ENCODE assay signal across 16 cellular contexts in genomic region chr22:26476705-26477340, GRCh38. TPM values are rescaled to one million over a fixed set of nuclear protein-coding genes. Genes with fewer than 3 reads are reported as not detected.
DNase-seq lines count a peak whose midpoint lies in the region; ATAC-seq and TF ChIP-seq lines count a peak whose summit lies in the region.
"Had no signal": no experiment of that assay in that cellular context is flagged by ENCODE, and none has a peak within 500 bp of the region (broad histone marks: within the 10 kb centered on the region; RNA-seq: fewer than 3 reads in every experiment).

No MANE protein-coding gene starts in this region.

- peak; percentile 70 for DNase-seq in ACHN
- DNase-seq in G401 (ENCODE audit: low spot score), result peak; percentile 44
- DNase-seq in SKM-1 treated with dmso at 0.1 percent for 144 hours (lab: John Stamatoyannopoulos, UW; ENCODE audit: unreplicated experiment), result peak; percentile 32
- DNase-seq in hepatic stellate cell (ENCODE audit: low spot score), result peak; percentile 48
- DNase-seq in stimulated activated CD4-positive, alpha-beta T cell treated with anti-CD3 and anti-CD28 coated beads, Interleukin-15, amount 100 ng/mL, for 24 hours, result no peak
- DNase-seq in iPS-NIHi7 (ENCODE audit: extremely low spot score), result no peak
- DNase-seq in hepatocyte (ENCODE audit: low spot score), result no peak
- DNase-seq: activated CD4-positive, alpha-beta T cell treated with anti-CD3 and anti-CD28 coated beads for 1 hour; activated naive CD4-positive, alpha-beta T cell; dorsolateral prefrontal cortex; heart left ventricle; NCI-H345; right cardiac atrium; Right ventricle myocardium superior had no signal

- no peaks in the 10 kb centered on the region for H3K27me3 ChIP-seq in hepatocyte
- H3K27me3 ChIP-seq: dorsolateral prefrontal cortex, heart left ventricle, tibial nerve had no signal

- no peak overlapping the region for H3K27ac ChIP-seq in hepatocyte
- H3K27ac ChIP-seq: heart left ventricle had no signal

- in situ Hi-C loops in ACHN (cut with HindIII; ENCODE audit: low pct_ligation_motif_present, low pct_unique_long_range_greater_than_20kb, low sequenced_read_pairs), result no loop called here
- in situ Hi-C loops in G401 (cut with HindIII; ENCODE audit: low sequenced_read_pairs), result no loop called here

- ATAC-seq in GM18870 (IDR thresholded peaks at IDR 0.05; ENCODE audit: unreplicated experiment), result no peak
- ATAC-seq: heart left ventricle, right cardiac atrium had no signal

- H3K79me2 ChIP-seq in hepatocyte, result peaks cover 35% of the 10 kb centered on the region

- no peaks in the 10 kb centered on the region for H3K9me3 ChIP-seq in hepatocyte (ENCODE audit: low read depth)
- H3K9me3 ChIP-seq: heart left ventricle, tibial nerve had no signal

- WGBS in hepatocyte (ENCODE audit: low lambda C conversion rate, missing lambda C conversion rate), result 73% methylated on average over 4 of the region's 4 CpGs

- H4K20me1 ChIP-seq in hepatocyte (ENCODE audit: insufficient read depth, poor library complexity, severe bottlenecking), result no peaks in the 10 kb centered on the region

- peaks cover 14% of the 10 kb centered on the region for H3K4me1 ChIP-seq in hepatocyte (ENCODE audit: insufficient read depth)

- no peak overlapping the region for H2AFZ ChIP-seq in hepatocyte

- H3K4me2 ChIP-seq in hepatocyte, result no peak overlapping the region

- peaks cover 3% of the 10 kb centered on the region for H3K36me3 ChIP-seq in hepatocyte (replicated peaks; ENCODE audit: insufficient read depth, low read depth)

- TF ChIP-seq CTCF in hepatocyte (IDR thresholded peaks at IDR 0.05; ENCODE audit: poor library complexity), result no peak

- no peak overlapping the region for H3K4me3 ChIP-seq in hepatocyte
- H3K4me3 ChIP-seq: heart left ventricle, tibial nerve had no signal

- H3K9me2 ChIP-seq in hepatocyte (replicated peaks; ENCODE audit: insufficient read depth), result no peaks in the 10 kb centered on the region

RNA-seq across cellular contexts. Expression of gene HPS4, which starts 6.8 kb away (rescaled TPM):
- total RNA-seq in G401 (2014; rRNA removed; shearing (Covaris generic)), result 23.6 and 32.7 TPM in 2 replicates
- 20.5 and 36.7 TPM in 2 replicates for total RNA-seq in hepatocyte
- 20.2 and 28.5 TPM in 2 replicates for polyA plus RNA-seq in hepatocyte

RNA-seq across cellular contexts. Expression of gene SRRD, which starts 6.9 kb away (rescaled TPM):
- 32.4 and 47.1 TPM in 2 replicates for total RNA-seq in G401 (2014; rRNA removed; shearing (Covaris generic))
- total RNA-seq in hepatocyte, result 26.4 and 31.2 TPM in 2 replicates
- 29.5 and 31.9 TPM in 2 replicates for polyA plus RNA-seq in hepatocyte

RNA-seq across cellular contexts. Expression of gene TFIP11, which starts 35.5 kb away (rescaled TPM):
- 39.1 and 60.0 TPM in 2 replicates for total RNA-seq in G401 (2014; rRNA removed; shearing (Covaris generic))
- total RNA-seq in hepatocyte, result 16.1 and 19.6 TPM in 2 replicates
- 21.3 and 30.4 TPM in 2 replicates for polyA plus RNA-seq in hepatocyte

RNA-seq across cellular contexts. Expression of gene ASPHD2, which starts 47.8 kb away (rescaled TPM):
- total RNA-seq in G401 (2014; rRNA removed; shearing (Covaris generic)), result 2.8 and 3.2 TPM in 2 replicates
- 1.2 and 1.4 TPM in 2 replicates for total RNA-seq in hepatocyte
- 1.7 and 2.6 TPM in 2 replicates for polyA plus RNA-seq in hepatocyte
- total RNA-seq: Right ventricle myocardium superior had no signal

Comparison
In these comparisons a context has a peak if more than half of its experiments do, and no peak if none do; other contexts are left out.
1. DNase-seq: peak in ACHN (single experiment), G401 (single experiment), SKM-1 treated with dmso at 0.1 percent for 144 hours (single experiment) and hepatic stellate cell (single experiment); none in stimulated activated CD4-positive, alpha-beta T cell treated with anti-CD3 and anti-CD28 coated beads, Interleukin-15, amount 100 ng/mL, for 24 hours (single experiment), iPS-NIHi7 (single experiment) and hepatocyte (single experiment).